In the genomic region with DNA sequence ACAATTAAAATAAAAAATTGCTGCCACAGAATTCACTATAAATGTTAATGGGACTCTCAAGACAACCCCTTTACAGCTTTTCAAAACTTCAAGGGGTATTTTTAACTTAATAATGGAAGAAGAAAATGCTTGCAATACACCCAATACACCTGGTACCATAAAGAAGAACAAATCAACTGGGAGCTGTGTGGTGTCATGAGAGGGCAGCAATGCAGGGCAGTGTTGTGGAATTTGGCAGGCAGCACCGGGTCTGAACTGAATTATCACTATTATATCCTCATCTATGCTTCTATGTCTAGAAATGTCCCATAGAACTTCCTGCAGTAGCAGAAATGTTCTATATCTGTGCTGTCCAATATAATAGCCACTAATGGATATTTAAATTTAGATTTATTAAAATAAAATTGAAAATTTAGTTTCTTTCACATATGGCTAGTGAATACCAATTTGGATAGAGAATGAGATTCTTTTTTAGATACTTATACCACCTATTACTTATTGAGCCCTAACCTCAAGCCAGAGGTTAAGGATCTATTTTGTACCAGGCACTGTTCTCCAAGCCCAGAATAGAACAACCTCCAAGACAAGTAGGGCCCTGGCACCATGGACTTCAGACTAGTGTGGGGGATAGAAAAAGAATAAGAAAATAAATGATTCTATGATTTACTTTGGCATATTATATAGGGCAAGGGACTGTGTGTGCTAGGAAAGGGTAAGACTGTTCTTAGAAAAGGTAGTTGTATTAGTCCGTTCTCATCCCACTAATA, we compare ENCODE assay signal across 27 cellular contexts.
"Had no signal": no experiment of that assay in that cellular context is flagged by ENCODE, and none has a peak within 500 bp of the region (broad histone marks: within the 10 kb centered on the region; RNA-seq: fewer than 3 reads in every experiment).

No MANE protein-coding gene starts in this region.

- H2AFZ ChIP-seq: hepatocyte had no signal

- H3K36me3 ChIP-seq: colonic mucosa, esophagus muscularis mucosa, esophagus squamous epithelium, gastroesophageal sphincter, heart left ventricle, heart right ventricle had no signal

- H3K79me2 ChIP-seq: hepatocyte had no signal

- H3K27ac ChIP-seq: colonic mucosa, coronary artery, dorsolateral prefrontal cortex, epithelial cell of prostate, esophagus muscularis mucosa, esophagus squamous epithelium, foreskin keratinocyte, gastroesophageal sphincter, heart left ventricle, heart right ventricle, hepatocyte had no signal

- FAIRE-seq: colon, endometrium, frontal cortex had no signal

- ATAC-seq: effector memory CD8-positive, alpha-beta T cell; esophagus mucosa; foreskin keratinocyte; gastroesophageal sphincter; heart left ventricle; heart right ventricle had no signal

- H3K4me3 ChIP-seq: colonic mucosa, coronary artery, dorsolateral prefrontal cortex, esophagus muscularis mucosa, esophagus squamous epithelium, gastroesophageal sphincter, heart left ventricle, heart right ventricle, hepatocyte had no signal

- DNase-seq: colonic mucosa; cortex of kidney; dermis blood vessel endothelial cell; dorsolateral prefrontal cortex; effector CD4-positive, alpha-beta T cell; effector CD8-positive, alpha-beta T cell; effector memory CD4-positive, alpha-beta T cell; effector memory CD8-positive, alpha-beta T cell; endodermal cell; erythroblast; esophagus squamous epithelium; foreskin fibroblast; foreskin keratinocyte; foreskin melanocyte; glutamatergic neuron; head of caudate nucleus; heart left ventricle; heart right ventricle had no signal

- H3K4me2 ChIP-seq: hepatocyte had no signal

- H3K4me1 ChIP-seq: colonic mucosa, esophagus muscularis mucosa, esophagus squamous epithelium, foreskin keratinocyte, gastroesophageal sphincter, heart left ventricle, heart right ventricle had no signal

- H3K27me3 ChIP-seq: colonic mucosa, dorsolateral prefrontal cortex, esophagus muscularis mucosa, esophagus squamous epithelium, foreskin keratinocyte, gastroesophageal sphincter, heart left ventricle, heart right ventricle, hepatocyte had no signal

- H3K9me3 ChIP-seq: colonic mucosa, esophagus muscularis mucosa, esophagus squamous epithelium, gastroesophageal sphincter had no signal
